In the genomic region with DNA sequence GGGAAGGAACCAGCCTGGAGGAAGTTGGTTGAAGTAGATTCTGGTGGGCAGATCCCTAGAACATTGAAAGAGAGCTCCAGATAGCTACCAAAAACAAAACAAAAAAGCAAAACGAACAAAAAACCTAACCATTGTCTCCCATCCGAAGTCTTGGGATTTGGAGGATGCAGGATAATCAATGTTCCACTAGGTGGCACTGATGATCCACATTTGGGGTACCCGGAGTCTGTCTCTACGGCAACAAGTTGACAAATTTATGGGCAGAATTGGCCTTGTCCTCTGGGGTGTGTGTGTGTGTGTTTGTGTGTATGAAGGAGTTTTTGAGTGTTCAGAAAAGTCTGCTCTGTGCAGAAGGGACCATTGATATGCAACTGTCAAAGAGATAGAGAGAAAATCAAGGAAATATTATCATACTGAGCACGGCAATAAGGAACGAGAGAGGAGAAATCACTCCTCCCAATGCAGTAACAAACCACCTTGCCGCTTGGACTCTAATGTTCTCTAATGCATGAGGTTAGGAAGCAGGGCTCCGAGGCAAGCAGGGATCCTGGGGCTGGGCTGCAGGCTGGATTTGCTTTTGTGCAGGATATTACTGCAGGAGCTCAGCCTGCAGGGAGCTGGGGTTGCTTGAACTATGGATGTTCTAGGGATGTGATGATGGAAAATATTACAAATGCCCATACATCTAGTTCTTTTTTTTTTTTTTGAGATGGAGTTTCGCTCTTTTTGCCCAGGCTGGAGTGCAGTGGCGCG, we compare ENCODE assay signal across 8 cellular contexts. TPM values are rescaled to one million over a fixed set of nuclear protein-coding genes. Genes with fewer than 3 reads are reported as not detected.
DNase-seq lines count a peak whose midpoint lies in the region; ATAC-seq, FAIRE-seq and TF ChIP-seq lines count a peak whose summit lies in the region.

No MANE protein-coding gene starts in this region.

- no peaks in the 10 kb centered on the region for H3K36me3 ChIP-seq in pancreas

- H3K36me3 Mint-ChIP-seq in CD14-positive monocyte: no peaks in the 10 kb centered on the region
- H3K36me3 Mint-ChIP-seq in glutamatergic neuron (ENCODE audit: unreplicated experiment): no peaks in the 10 kb centered on the region

- H3K27me3 ChIP-seq in pancreas: peaks cover 0 to 4% (median 2%) of the 10 kb centered on the region in 4 donors

- no peak overlapping the region for H3K27ac ChIP-seq in pancreas

- H3K4me1 ChIP-seq in pancreas: no peaks in the 10 kb centered on the region

- no peak overlapping the region for H3K4me3 ChIP-seq in pancreas

- intact Hi-C loops in CD14-positive monocyte (cut with micrococcal nuclease) (no loop called here), pancreas (cut with DNase I) (no loop called here)

- H3K4me1 Mint-ChIP-seq in CD14-positive monocyte (peaks cover 7% of the 10 kb centered on the region), glutamatergic neuron (ENCODE audit: low read depth, unreplicated experiment) (peaks cover 13% of the 10 kb centered on the region)

- TF ChIP-seq CTCF in CD14-positive monocyte (IDR thresholded peaks at IDR 0.05) (peak; percentile 71), glutamatergic neuron (IDR thresholded peaks at IDR 0.05; ENCODE audit: partially characterized antibody, unreplicated experiment) (peak; percentile 84), pancreas (IDR thresholded peaks at IDR 0.05) (peak; percentile 67 to 78 (median 72))

- DNase-seq in CD14-positive monocyte (ENCODE audit: low spot score): no peak
- DNase-seq in OCI-M1 (lab: John Stamatoyannopoulos, UW): peak; percentile 71
- peak; percentile 23 for DNase-seq in activated naive CD4-positive, alpha-beta T cell treated with anti-CD3 and anti-CD28 coated beads, Interleukin-2, amount 50 U/mL, for 16 hours
- peak; percentile 40 for DNase-seq in glutamatergic neuron
- DNase-seq in pancreas: peak in 2 of 6 donors; percentile 33 to 52
- DNase-seq in UCSD-AML1 (lab: John Stamatoyannopoulos, UW; ENCODE audit: unreplicated experiment): no peak

- peaks cover 0 to 1% (median 0%) of the 10 kb centered on the region in 7 donors for H3K9me3 Mint-ChIP-seq in CD14-positive monocyte
- no peaks in the 10 kb centered on the region for H3K9me3 Mint-ChIP-seq in glutamatergic neuron (ENCODE audit: unreplicated experiment)

- H3K4me3 Mint-ChIP-seq in CD14-positive monocyte (no peak overlapping the region), glutamatergic neuron (ENCODE audit: unreplicated experiment) (no peak overlapping the region)

- no peaks in the 10 kb centered on the region for H3K9me3 ChIP-seq in pancreas

- 35 to 40% methylated on average over 11 of the region's 11 CpGs for WGBS in pancreas, 2 donors

- H3K27me3 Mint-ChIP-seq in CD14-positive monocyte (ENCODE audit: low read depth in 3 of 3) (peaks cover 18 to 32% (median 26%) of the 10 kb centered on the region in 3 donors), glutamatergic neuron (ENCODE audit: unreplicated experiment) (peaks cover 8% of the 10 kb centered on the region)

- ATAC-seq in GM18511 (IDR thresholded peaks at IDR 0.05; ENCODE audit: unreplicated experiment) (peak; percentile 70), HG03520 (IDR thresholded peaks at IDR 0.05; ENCODE audit: unreplicated experiment) (peak; percentile 50), pancreas (peak; percentile 67 to 86 (median 83))

- peak; percentile 63 for FAIRE-seq in pancreas (lab: Jason Lieb, UNC)

- H3K27ac Mint-ChIP-seq in CD14-positive monocyte (no peak overlapping the region), glutamatergic neuron (ENCODE audit: unreplicated experiment) (no peak overlapping the region)

RNA-seq across cellular contexts. Expression of a gene that starts 59.8 kb away (rescaled TPM):
- polyA plus RNA-seq in CD14-positive monocyte: under 1 TPM; 0.27 to 0.40 TPM
- 45.1 TPM for total RNA-seq in glutamatergic neuron (ENCODE audit: unreplicated experiment)
- 1 to 10 TPM in 5 of 6 donors, under 1 TPM in 1; 0.93 to 2.6 (median 1.3) TPM for total RNA-seq in pancreas
- 1 to 10 TPM; 2.6 to 3.3 TPM for polyA plus RNA-seq in pancreas

Comparison
In these comparisons a context has a peak if more than half of its experiments do, and no peak if none do; other contexts are left out.
1. DNase-seq: peak in OCI-M1 (single experiment), activated naive CD4-positive, alpha-beta T cell treated with anti-CD3 and anti-CD28 coated beads, Interleukin-2, amount 50 U/mL, for 16 hours (single experiment) and glutamatergic neuron (single experiment); none in CD14-positive monocyte (single experiment) and UCSD-AML1 (single experiment).
2. RNA of a gene that starts 59.8 kb away (total RNA-seq): 45.1 TPM in glutamatergic neuron (single experiment); 0.93 to 2.6 TPM in pancreas; every median in the first group is over 10 times any median in the second.
3. Peak in every context shown above with its lines, with median percentiles within 50 percentile points of each other: CTCF ChIP-seq and ATAC-seq.